ENCODE assay signal across 10 cellular contexts in genomic region chr9:136532799-136533774, GRCh38. TPM values are rescaled to one million over a fixed set of nuclear protein-coding genes. Genes with fewer than 3 reads are reported as not detected.
A peak's percentile ranks its signal among the peaks of the same experiment; 100 is the strongest.
DNase-seq lines count a peak whose midpoint lies in the region; ATAC-seq and TF ChIP-seq lines count a peak whose summit lies in the region.
"Had no signal": no experiment of that assay in that cellular context is flagged by ENCODE, and none has a peak within 500 bp of the region (broad histone marks: within the 10 kb centered on the region; RNA-seq: fewer than 3 reads in every experiment).

No MANE protein-coding gene starts in this region.

- H3K27ac Mint-ChIP-seq in dendritic cell treated with granulocyte-macrophage colony-stimulating factor and Interleukin-4, amounts not matched to agents 40 ng/mL and 50 ng/mL, for 4 days: peak overlapping the region; percentile 75

- no peak for TF ChIP-seq CTCF in DOHH2 (IDR thresholded peaks at IDR 0.05; ENCODE audit: low read depth, low read length, poor library complexity, severe bottlenecking)

- H3K27me3 Mint-ChIP-seq in dendritic cell treated with granulocyte-macrophage colony-stimulating factor and Interleukin-4, amounts not matched to agents 40 ng/mL and 50 ng/mL, for 4 days: peaks cover 19% of the 10 kb centered on the region

- peak; percentile 54 for DNase-seq in activated CD4-positive, alpha-beta T cell treated with anti-CD3 and anti-CD28 coated beads for 1 hour
- DNase-seq in stimulated activated CD4-positive, alpha-beta T cell treated with anti-CD3 and anti-CD28 coated beads, Interleukin-15, amount 100 ng/mL, for 48 hours (ENCODE audit: low read depth in 2 of 2): peak; percentile 62 to 64
- no peak for DNase-seq in D341Med (ENCODE audit: low spot score)
- DNase-seq in MG63: no peak
- DNase-seq: DMS79 had no signal

- peaks cover 71% of the 10 kb centered on the region for H3K4me1 Mint-ChIP-seq in dendritic cell treated with granulocyte-macrophage colony-stimulating factor and Interleukin-4, amounts not matched to agents 40 ng/mL and 50 ng/mL, for 4 days (ENCODE audit: low read depth)

- intact Hi-C loops in dendritic cell treated with granulocyte-macrophage colony-stimulating factor and Interleukin-4, amounts not matched to agents 40 ng/mL and 50 ng/mL, for 4 days (cut with micrococcal nuclease): loop anchor here (5.0 kb wide), 2 partner anchors 46 to 84 kb away; no protein-coding TSS in a partner anchor

- H3K4me2 ChIP-seq in DOHH2 (ENCODE audit: low read length): peak overlapping the region; percentile 16; the same call in 1 of the 2 replicates

- no peaks in the 10 kb centered on the region for H3K9me2 ChIP-seq in DOHH2 (replicated peaks; ENCODE audit: control insufficient read depth, low read length)

- H3K4me3 Mint-ChIP-seq in dendritic cell treated with granulocyte-macrophage colony-stimulating factor and Interleukin-4, amounts not matched to agents 40 ng/mL and 50 ng/mL, for 4 days: peak overlapping the region; percentile 49

- peaks cover 40% of the 10 kb centered on the region for H3K4me1 ChIP-seq in DOHH2 (ENCODE audit: control insufficient read depth, low read length)

- no peaks in the 10 kb centered on the region for H3F3A ChIP-seq in DOHH2 (ENCODE audit: control insufficient read depth, insufficient read depth)

- H3K36me3 ChIP-seq in DOHH2 (ENCODE audit: control insufficient read depth, low read length) (peaks cover 7% of the 10 kb centered on the region; the same call in 1 of the 2 replicates), MG63 (no peaks in the 10 kb centered on the region)

- H3K79me2 ChIP-seq in DOHH2 (ENCODE audit: control insufficient read depth, low read length): peaks cover 36% of the 10 kb centered on the region

- peaks cover 60% of the 10 kb centered on the region for H3K36me3 Mint-ChIP-seq in dendritic cell treated with granulocyte-macrophage colony-stimulating factor and Interleukin-4, amounts not matched to agents 40 ng/mL and 50 ng/mL, for 4 days (ENCODE audit: low read depth)

- no peak overlapping the region for H3K27ac ChIP-seq in DOHH2 (ENCODE audit: low read depth, low read length)
- H3K27ac ChIP-seq: VCaP had no signal

- H3K9me3 ChIP-seq in DOHH2 (ENCODE audit: control insufficient read depth, insufficient read depth, low read length): no peaks in the 10 kb centered on the region
- no peaks in the 10 kb centered on the region for H3K9me3 ChIP-seq in MG63

- H4K20me1 ChIP-seq in DOHH2 (ENCODE audit: control insufficient read depth, insufficient read depth, low read depth, low read length): peaks cover 28% of the 10 kb centered on the region

- no peaks in the 10 kb centered on the region for H3K9me3 Mint-ChIP-seq in dendritic cell treated with granulocyte-macrophage colony-stimulating factor and Interleukin-4, amounts not matched to agents 40 ng/mL and 50 ng/mL, for 4 days

- H3K27me3 ChIP-seq in DOHH2 (ENCODE audit: control insufficient read depth, low read length) (no peaks in the 10 kb centered on the region), MG63 (no peaks in the 10 kb centered on the region)

- H3K4me3 ChIP-seq in DOHH2 (ENCODE audit: low read length) (no peak overlapping the region), MG63 (no peak overlapping the region)

- ATAC-seq in GM19397 (IDR thresholded peaks at IDR 0.05; ENCODE audit: unreplicated experiment) (no peak), GM18511 (IDR thresholded peaks at IDR 0.05; ENCODE audit: unreplicated experiment) (no peak)

RNA-seq across cellular contexts. Expression of gene NOTCH1, which starts 12.8 kb away (rescaled TPM):
- total RNA-seq in MG63 (2014; rRNA removed; shearing (Covaris generic); ENCODE audit: low replicate concordance): 4.4 and 4.7 TPM in 2 replicates

RNA-seq across cellular contexts. Expression of gene SEC16A, which starts 50.2 kb away (rescaled TPM):
- 4.3 and 7.5 TPM in 2 replicates for total RNA-seq in MG63 (2014; rRNA removed; shearing (Covaris generic); ENCODE audit: low replicate concordance)

Comparison
In these comparisons a context has a peak if more than half of its experiments do, and no peak if none do; other contexts are left out.
1. DNase-seq: peak in activated CD4-positive, alpha-beta T cell treated with anti-CD3 and anti-CD28 coated beads for 1 hour (single experiment) and stimulated activated CD4-positive, alpha-beta T cell treated with anti-CD3 and anti-CD28 coated beads, Interleukin-15, amount 100 ng/mL, for 48 hours (2 of 2); none in D341Med (single experiment) and MG63 (single experiment).